Comparison of ENCODE assay signal across 1 cellular context in genomic region chr7:66522518-66522917, GRCh38.
TF ChIP-seq lines count a peak whose summit lies in the region.

No MANE protein-coding gene starts in this region.

TF ChIP-seq in H1, 55 proteins besides CTCF, POLR2A, EP300 and RAD21 (continued from another document):
- TF ChIP-seq KDM1A (IDR thresholded peaks at IDR 0.05; ENCODE audit: borderline replicate concordance, low read length) (no peak), CBX5 (IDR thresholded peaks at IDR 0.05; ENCODE audit: low read depth, low read length) (no peak), CBX8 (IDR thresholded peaks at IDR 0.05; ENCODE audit: borderline replicate concordance, low read depth, low read length) (no peak)
